1 cellular context compared by ENCODE assay signal in genomic region chr20:2663364-2663886, GRCh38.
TF ChIP-seq lines count a peak whose summit lies in the region.

No MANE protein-coding gene starts in this region.

TF ChIP-seq in WTC11, 78 proteins besides CTCF, POLR2A, EP300 and RAD21 (continued from another document):
- TF ChIP-seq AFF4 (CRISPR knock-in tag; IDR thresholded peaks at IDR 0.05; ENCODE audit: borderline replicate concordance) = no peak
- no peak for TF ChIP-seq STAT6 (CRISPR knock-in tag; conservative IDR thresholded peaks at IDR 0.05; ENCODE audit: low read depth)
- no peak for TF ChIP-seq ZNF232 (CRISPR knock-in tag; IDR thresholded peaks at IDR 0.05)
- TF ChIP-seq FOXK1 (CRISPR knock-in tag; IDR thresholded peaks at IDR 0.05) = no peak
- TF ChIP-seq ZNF532 (CRISPR knock-in tag; IDR thresholded peaks at IDR 0.05; ENCODE audit: borderline replicate concordance) = no peak
- no peak for TF ChIP-seq PREB (CRISPR knock-in tag; IDR thresholded peaks at IDR 0.05; ENCODE audit: borderline replicate concordance)
- TF ChIP-seq ZNF396 (CRISPR knock-in tag; IDR thresholded peaks at IDR 0.05; ENCODE audit: borderline replicate concordance) = no peak
